In genomic region chr2:226184940-226185575, GRCh38 we compare ENCODE assay signal across 1 cellular context.
TF ChIP-seq lines count a peak whose summit lies in the region.

No MANE protein-coding gene starts in this region.

TF ChIP-seq in GM23338, 12 proteins besides CTCF, POLR2A, EP300 and RAD21 (continued from another document):
- no peak for TF ChIP-seq ZNF462 (CRISPR knock-in tag; IDR thresholded peaks at IDR 0.05)
